10 cellular contexts compared by ENCODE assay signal in the genomic region with DNA sequence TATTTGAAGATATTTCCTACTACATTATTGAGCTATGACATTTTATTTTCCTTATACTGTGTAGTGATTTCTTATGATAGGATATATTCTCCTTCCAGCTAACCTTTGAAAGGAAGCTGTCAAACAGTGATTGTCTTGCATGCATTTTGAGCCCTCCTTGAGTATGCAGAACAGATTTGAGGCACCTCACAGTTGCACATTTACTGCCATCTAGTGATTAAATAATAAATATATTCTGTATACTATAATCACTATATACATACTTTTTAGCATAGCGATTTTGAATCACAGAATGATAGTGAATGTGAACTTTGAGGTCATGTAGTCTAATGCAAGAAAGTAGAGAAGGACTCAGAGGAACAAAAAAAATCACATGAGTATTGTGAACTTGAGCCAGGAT.
DNase-seq lines count a peak whose midpoint lies in the region; ATAC-seq and TF ChIP-seq lines count a peak whose summit lies in the region.
"Had no signal": no experiment of that assay in that cellular context is flagged by ENCODE, and none has a peak within 500 bp of the region (broad histone marks: within the 10 kb centered on the region; RNA-seq: fewer than 3 reads in every experiment).

No MANE protein-coding gene starts in this region.

- TF ChIP-seq CTCF in chondrocyte (IDR thresholded peaks at IDR 0.05) = peak; percentile 81

- H3K27ac Mint-ChIP-seq in chondrocyte (ENCODE audit: unreplicated experiment) = no peak overlapping the region

- no peak overlapping the region for H3K4me3 Mint-ChIP-seq in chondrocyte (ENCODE audit: unreplicated experiment)

- no peaks in the 10 kb centered on the region for H3K9me3 Mint-ChIP-seq in chondrocyte (ENCODE audit: low read depth)

- H3K27me3 Mint-ChIP-seq in chondrocyte (ENCODE audit: low read depth) = peaks cover 6% of the 10 kb centered on the region

- ATAC-seq in HG03521 (IDR thresholded peaks at IDR 0.05; ENCODE audit: unreplicated experiment) = no peak

- DNase-seq in DMS 273 (lab: John Stamatoyannopoulos, UW; ENCODE audit: unreplicated experiment) = peak; percentile 52
- DNase-seq in DMS 273 treated with DMSO at 0.1 percent for 48 hours (lab: John Stamatoyannopoulos, UW) = no peak
- DNase-seq in NCI-H446 treated with DMSO at 0.1 percent for 48 hours (lab: John Stamatoyannopoulos, UW) = peak; percentile 25
- no peak for DNase-seq in chondrocyte (ENCODE audit: low spot score)
- DNase-seq in putamen (ENCODE audit: low spot score) = peak; percentile 9
- no peak for DNase-seq in stimulated activated CD4-positive, alpha-beta T cell treated with anti-CD3 and anti-CD28 coated beads, Interleukin-12 subunit alpha, Interleukin-12 subunit beta, amount 100 ng/mL, for 4 hours
- no peak for DNase-seq in cortex of kidney (lab: John Stamatoyannopoulos, UW)
- DNase-seq: 8988T; activated CD4-positive, alpha-beta T cell treated with anti-CD3 and anti-CD28 coated beads for 1 hour had no signal

- peaks cover 14% of the 10 kb centered on the region for H3K4me1 Mint-ChIP-seq in chondrocyte (ENCODE audit: low read depth)

- H3K36me3 Mint-ChIP-seq in chondrocyte (ENCODE audit: low read depth) = no peaks in the 10 kb centered on the region

Comparison
In these comparisons a context has a peak if more than half of its experiments do, and no peak if none do; other contexts are left out.
1. DNase-seq: peak in DMS 273 (single experiment), NCI-H446 treated with DMSO at 0.1 percent for 48 hours (single experiment) and putamen (single experiment); none in DMS 273 treated with DMSO at 0.1 percent for 48 hours (single experiment), chondrocyte (single experiment), stimulated activated CD4-positive, alpha-beta T cell treated with anti-CD3 and anti-CD28 coated beads, Interleukin-12 subunit alpha, Interleukin-12 subunit beta, amount 100 ng/mL, for 4 hours (single experiment) and cortex of kidney (single experiment).